In the genomic region with DNA sequence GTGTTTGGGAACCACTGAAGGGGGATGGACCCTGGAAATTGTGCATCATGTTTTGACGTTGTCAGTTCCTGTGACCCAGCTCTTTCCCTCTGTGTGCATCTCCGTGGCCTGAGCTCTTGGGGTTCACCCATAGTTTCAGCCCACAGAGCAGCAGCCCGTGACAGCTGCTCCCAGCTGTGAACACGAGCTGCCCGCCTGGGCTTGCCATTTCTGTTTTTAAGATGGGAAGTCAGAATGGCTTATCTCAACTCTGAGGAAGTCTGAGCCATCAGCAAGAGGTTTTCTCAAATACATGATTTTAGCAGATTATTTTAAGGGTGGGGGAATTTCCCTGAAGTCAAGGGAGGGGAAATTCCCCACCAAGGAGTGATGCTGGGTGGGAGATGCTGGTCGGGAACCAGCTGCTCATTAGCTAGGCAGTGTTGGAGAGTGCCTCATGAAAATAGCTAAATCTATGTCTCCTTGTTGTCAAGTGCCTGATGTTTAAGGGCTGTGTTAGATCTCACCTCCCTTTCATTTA, we compare ENCODE assay signal across 8 cellular contexts. TPM values are rescaled to one million over a fixed set of nuclear protein-coding genes. Genes with fewer than 3 reads are reported as not detected.
A peak's percentile ranks its signal among the peaks of the same experiment; 100 is the strongest.
DNase-seq lines count a peak whose midpoint lies in the region; ATAC-seq, FAIRE-seq and TF ChIP-seq lines count a peak whose summit lies in the region.

No MANE protein-coding gene starts in this region.

- no peaks in the 10 kb centered on the region for H3K79me2 ChIP-seq in PC-9 (ENCODE audit: low read depth)

- peaks cover 11% of the 10 kb centered on the region; the same call in 1 of the 2 replicates for H4K20me1 ChIP-seq in PC-9 (ENCODE audit: insufficient read depth)

- DNase-seq in GM06990 (ENCODE audit: extremely low read depth, insufficient read length) = peak; percentile 80
- DNase-seq in SK-N-MC (ENCODE audit: low read depth, low spot score) = no peak
- DNase-seq in activated naive CD8-positive, alpha-beta T cell treated with anti-CD3 and anti-CD28 coated beads, Interleukin-2, amount 50 U/mL, for 16 hours (ENCODE audit: low read depth, low spot score) = peak; percentile 29
- DNase-seq in RCC 7860 (ENCODE audit: low spot score) = no peak
- no peak for DNase-seq in PC-9
- DNase-seq in NCI-H2196 (lab: John Stamatoyannopoulos, UW; ENCODE audit: unreplicated experiment) = no peak

- intact Hi-C loops in PC-9 (cut with micrococcal nuclease; ENCODE audit: unreplicated experiment) = no loop called here

- peak; percentile 52 for ATAC-seq in GM21737 (IDR thresholded peaks at IDR 0.05; ENCODE audit: unreplicated experiment)

- TF ChIP-seq CTCF in GM06990 (IDR thresholded peaks at IDR 0.05; ENCODE audit: insufficient read depth, low read length, poor library complexity, severe bottlenecking) (no peak), neutrophil (IDR thresholded peaks at IDR 0.05) (no peak), PC-9 (conservative IDR thresholded peaks at IDR 0.05) (no peak)

- no peaks in the 10 kb centered on the region for H3F3A ChIP-seq in PC-9 (ENCODE audit: insufficient read depth, low read depth)

- 0 out of 2 replicates have a peak, but pooled peaks cover 2% of the 10 kb centered on the region for H3K36me3 ChIP-seq in GM06990 (ENCODE audit: control insufficient read depth, insufficient read depth, low read length)
- no peaks in the 10 kb centered on the region for H3K36me3 ChIP-seq in SK-N-MC (ENCODE audit: insufficient read depth, low read length)
- no peaks in the 10 kb centered on the region for H3K36me3 ChIP-seq in neutrophil
- H3K36me3 ChIP-seq in PC-9 (ENCODE audit: low read depth) = no peaks in the 10 kb centered on the region

- no peak for FAIRE-seq in RCC 7860 (lab: Jason Lieb, UNC)

- H3K4me1 ChIP-seq in neutrophil (ENCODE audit: control insufficient read depth in 1 of 2, insufficient read depth in 1 of 2, low read depth in 1 of 2, low read length in 1 of 2) (peaks cover 81 to 95% of the 10 kb centered on the region in 2 experiments), PC-9 (replicated peaks; ENCODE audit: insufficient read depth) (no peaks in the 10 kb centered on the region)

- H3K27ac ChIP-seq in SK-N-MC (peak overlapping the region; percentile 49), neutrophil (peak overlapping the region; percentile 88), PC-9 (no peak overlapping the region)

- no peak overlapping the region for H3K4me2 ChIP-seq in PC-9

- CTCF ChIA-PET in PC-9 (lab: Charles Lee) = no interaction called here

- no peaks in the 10 kb centered on the region for H3K9me3 ChIP-seq in SK-N-MC (ENCODE audit: low read depth, low read length)
- no peaks in the 10 kb centered on the region for H3K9me3 ChIP-seq in neutrophil
- no peaks in the 10 kb centered on the region for H3K9me3 ChIP-seq in PC-9 (ENCODE audit: insufficient read depth, low read depth)

- no peaks in the 10 kb centered on the region for H3K9me2 ChIP-seq in PC-9 (ENCODE audit: insufficient read depth)

- H3K27me3 ChIP-seq in GM06990 (replicated peaks; ENCODE audit: control insufficient read depth, insufficient read depth, low read length) (no peaks in the 10 kb centered on the region), neutrophil (no peaks in the 10 kb centered on the region), PC-9 (ENCODE audit: insufficient read depth, low read depth) (no peaks in the 10 kb centered on the region)

- H3K9ac ChIP-seq in SK-N-MC (ENCODE audit: insufficient read length) = no peak overlapping the region

- no peak overlapping the region for H2AFZ ChIP-seq in PC-9

- no TSS peak for BruUV-seq in PC-9 (replicated peaks; lab: Mats Ljungman, UMichigan)

- peak overlapping the region; percentile 22; the same call in 1 of the 2 replicates for H3K4me3 ChIP-seq in GM06990 (replicated peaks; ENCODE audit: low read depth, low read length)
- no peak overlapping the region for H3K4me3 ChIP-seq in SK-N-MC
- peak overlapping the region in 1 of 2 experiments; percentile 18 for H3K4me3 ChIP-seq in neutrophil (ENCODE audit: low read depth in 1 of 2, low read length in 1 of 2)
- no peak overlapping the region for H3K4me3 ChIP-seq in PC-9

- POLR2A ChIA-PET in PC-9 (lab: Charles Lee; ENCODE audit: unreplicated experiment) = no interaction called here

RNA-seq across cellular contexts. Expression of gene C1QTNF9, which starts 34.9 kb away (rescaled TPM):
- total RNA-seq in PC-9 (2021) = not detected in 2 replicates

Comparison
In these comparisons a context has a peak if more than half of its experiments do, and no peak if none do; other contexts are left out.
1. DNase-seq: peak in GM06990 (single experiment) and activated naive CD8-positive, alpha-beta T cell treated with anti-CD3 and anti-CD28 coated beads, Interleukin-2, amount 50 U/mL, for 16 hours (single experiment); none in SK-N-MC (single experiment), RCC 7860 (single experiment), PC-9 (0 of 2) and NCI-H2196 (single experiment).